Comparison of ENCODE assay signal across 1 cellular context in the genomic region with DNA sequence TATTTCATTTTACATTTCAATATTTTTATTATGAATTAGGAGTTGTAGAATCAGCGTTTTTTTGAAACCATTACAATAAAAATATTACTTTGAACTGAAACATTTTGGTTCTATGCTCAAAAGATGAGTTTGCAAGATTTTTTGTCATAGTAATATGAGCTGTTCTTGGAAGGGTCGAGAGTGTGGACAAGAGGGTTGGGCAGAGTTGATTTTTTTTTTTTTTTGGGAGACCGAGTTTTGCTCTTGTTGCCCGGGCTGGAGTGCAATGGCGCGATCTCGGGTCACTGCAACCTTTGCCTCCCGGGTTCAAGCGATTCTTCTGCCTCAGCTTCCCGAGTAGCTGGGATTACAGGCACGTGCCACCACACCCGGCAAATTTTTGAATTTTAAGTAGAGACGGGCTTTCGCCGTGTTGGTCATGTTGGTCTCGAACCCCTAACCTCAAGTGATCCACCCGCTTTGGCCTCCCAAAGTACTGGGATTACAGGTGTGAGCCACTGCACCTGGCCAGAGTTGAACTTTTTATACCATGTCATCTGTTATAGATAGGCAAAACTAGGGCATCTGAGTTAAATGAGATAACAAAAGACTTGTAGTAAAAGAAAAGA.
TF ChIP-seq lines count a peak whose summit lies in the region.

No MANE protein-coding gene starts in this region.

TF ChIP-seq in K562, 482 proteins besides CTCF, POLR2A, EP300 and RAD21 (continued from another document):
- TF ChIP-seq, protein P1, sequence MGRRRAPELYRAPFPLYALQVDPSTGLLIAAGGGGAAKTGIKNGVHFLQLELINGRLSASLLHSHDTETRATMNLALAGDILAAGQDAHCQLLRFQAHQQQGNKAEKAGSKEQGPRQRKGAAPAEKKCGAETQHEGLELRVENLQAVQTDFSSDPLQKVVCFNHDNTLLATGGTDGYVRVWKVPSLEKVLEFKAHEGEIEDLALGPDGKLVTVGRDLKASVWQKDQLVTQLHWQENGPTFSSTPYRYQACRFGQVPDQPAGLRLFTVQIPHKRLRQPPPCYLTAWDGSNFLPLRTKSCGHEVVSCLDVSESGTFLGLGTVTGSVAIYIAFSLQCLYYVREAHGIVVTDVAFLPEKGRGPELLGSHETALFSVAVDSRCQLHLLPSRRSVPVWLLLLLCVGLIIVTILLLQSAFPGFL (CRISPR knock-in tag; IDR thresholded peaks at IDR 0.05) = no peak
- no peak for TF ChIP-seq POLR2H (tag; IDR thresholded peaks at IDR 0.05; ENCODE audit: low read depth)
- no peak for TF ChIP-seq CBX5 (IDR thresholded peaks at IDR 0.05; ENCODE audit: borderline replicate concordance, low read depth)
- TF ChIP-seq ZBTB8A (IDR thresholded peaks at IDR 0.05; ENCODE audit: partially characterized antibody) = no peak
- no peak for TF ChIP-seq FOXJ2 (tag; IDR thresholded peaks at IDR 0.05)
- TF ChIP-seq RFX5 (IDR thresholded peaks at IDR 0.05; ENCODE audit: low read depth, low read length) = no peak
- TF ChIP-seq, protein P2, sequence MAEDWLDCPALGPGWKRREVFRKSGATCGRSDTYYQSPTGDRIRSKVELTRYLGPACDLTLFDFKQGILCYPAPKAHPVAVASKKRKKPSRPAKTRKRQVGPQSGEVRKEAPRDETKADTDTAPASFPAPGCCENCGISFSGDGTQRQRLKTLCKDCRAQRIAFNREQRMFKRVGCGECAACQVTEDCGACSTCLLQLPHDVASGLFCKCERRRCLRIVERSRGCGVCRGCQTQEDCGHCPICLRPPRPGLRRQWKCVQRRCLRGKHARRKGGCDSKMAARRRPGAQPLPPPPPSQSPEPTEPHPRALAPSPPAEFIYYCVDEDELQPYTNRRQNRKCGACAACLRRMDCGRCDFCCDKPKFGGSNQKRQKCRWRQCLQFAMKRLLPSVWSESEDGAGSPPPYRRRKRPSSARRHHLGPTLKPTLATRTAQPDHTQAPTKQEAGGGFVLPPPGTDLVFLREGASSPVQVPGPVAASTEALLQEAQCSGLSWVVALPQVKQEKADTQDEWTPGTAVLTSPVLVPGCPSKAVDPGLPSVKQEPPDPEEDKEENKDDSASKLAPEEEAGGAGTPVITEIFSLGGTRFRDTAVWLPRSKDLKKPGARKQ (CRISPR knock-in tag; IDR thresholded peaks at IDR 0.05) = no peak
- peak; percentile 81 for TF ChIP-seq MAFG (tag; conservative IDR thresholded peaks at IDR 0.05)
- TF ChIP-seq ZNF354B (CRISPR knock-in tag; IDR thresholded peaks at IDR 0.05) = no peak
- peak; percentile 15; the same call in 1 of the 2 replicates for TF ChIP-seq MAFF (IDR thresholded peaks at IDR 0.05; ENCODE audit: low read length)
- no peak for TF ChIP-seq NFYB (IDR thresholded peaks at IDR 0.05; ENCODE audit: extremely low read depth, insufficient read length)
- peak; percentile 11; the same call in 1 of the 2 replicates for TF ChIP-seq POLR2G (IDR thresholded peaks at IDR 0.05; ENCODE audit: low read depth, low read length)
- TF ChIP-seq SLC30A9 (CRISPR knock-in tag; IDR thresholded peaks at IDR 0.05) = no peak
- TF ChIP-seq ATF7 (IDR thresholded peaks at IDR 0.05) = 0 out of 2 replicates have a peak, but pooled peaks have one; percentile 18
- TF ChIP-seq, protein P3, sequence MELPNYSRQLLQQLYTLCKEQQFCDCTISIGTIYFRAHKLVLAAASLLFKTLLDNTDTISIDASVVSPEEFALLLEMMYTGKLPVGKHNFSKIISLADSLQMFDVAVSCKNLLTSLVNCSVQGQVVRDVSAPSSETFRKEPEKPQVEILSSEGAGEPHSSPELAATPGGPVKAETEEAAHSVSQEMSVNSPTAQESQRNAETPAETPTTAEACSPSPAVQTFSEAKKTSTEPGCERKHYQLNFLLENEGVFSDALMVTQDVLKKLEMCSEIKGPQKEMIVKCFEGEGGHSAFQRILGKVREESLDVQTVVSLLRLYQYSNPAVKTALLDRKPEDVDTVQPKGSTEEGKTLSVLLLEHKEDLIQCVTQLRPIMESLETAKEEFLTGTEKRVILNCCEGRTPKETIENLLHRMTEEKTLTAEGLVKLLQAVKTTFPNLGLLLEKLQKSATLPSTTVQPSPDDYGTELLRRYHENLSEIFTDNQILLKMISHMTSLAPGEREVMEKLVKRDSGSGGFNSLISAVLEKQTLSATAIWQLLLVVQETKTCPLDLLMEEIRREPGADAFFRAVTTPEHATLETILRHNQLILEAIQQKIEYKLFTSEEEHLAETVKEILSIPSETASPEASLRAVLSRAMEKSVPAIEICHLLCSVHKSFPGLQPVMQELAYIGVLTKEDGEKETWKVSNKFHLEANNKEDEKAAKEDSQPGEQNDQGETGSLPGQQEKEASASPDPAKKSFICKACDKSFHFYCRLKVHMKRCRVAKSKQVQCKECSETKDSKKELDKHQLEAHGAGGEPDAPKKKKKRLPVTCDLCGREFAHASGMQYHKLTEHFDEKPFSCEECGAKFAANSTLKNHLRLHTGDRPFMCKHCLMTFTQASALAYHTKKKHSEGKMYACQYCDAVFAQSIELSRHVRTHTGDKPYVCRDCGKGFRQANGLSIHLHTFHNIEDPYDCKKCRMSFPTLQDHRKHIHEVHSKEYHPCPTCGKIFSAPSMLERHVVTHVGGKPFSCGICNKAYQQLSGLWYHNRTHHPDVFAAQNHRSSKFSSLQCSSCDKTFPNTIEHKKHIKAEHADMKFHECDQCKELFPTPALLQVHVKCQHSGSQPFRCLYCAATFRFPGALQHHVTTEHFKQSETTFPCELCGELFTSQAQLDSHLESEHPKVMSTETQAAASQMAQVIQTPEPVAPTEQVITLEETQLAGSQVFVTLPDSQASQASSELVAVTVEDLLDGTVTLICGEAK (IDR thresholded peaks at IDR 0.05) = peak; percentile 24; the same call in 1 of the 2 replicates
- TF ChIP-seq, protein P3 (CRISPR knock-in tag; IDR thresholded peaks at IDR 0.05) = no peak
- TF ChIP-seq ZNF23 (CRISPR knock-in tag; IDR thresholded peaks at IDR 0.05) = no peak
- TF ChIP-seq SMAD1 (IDR thresholded peaks at IDR 0.05; ENCODE audit: low read depth, low read length, partially characterized antibody) = no peak
- TF ChIP-seq TAF9B (IDR thresholded peaks at IDR 0.05; ENCODE audit: partially characterized antibody) = no peak
- TF ChIP-seq MAFK (IDR thresholded peaks at IDR 0.05; ENCODE audit: low read length) = peak; percentile 31; the same call in 1 of the 2 replicates
- TF ChIP-seq C11orf30 (IDR thresholded peaks at IDR 0.05; ENCODE audit: low read depth) = peak; percentile 87
- TF ChIP-seq KDM4B (IDR thresholded peaks at IDR 0.05; ENCODE audit: borderline replicate concordance in 2 of 2, low read depth in 1 of 2) = no peak
- TF ChIP-seq RBBP5 (IDR thresholded peaks at IDR 0.05; ENCODE audit: borderline replicate concordance, insufficient read depth, low read length, poor library complexity, severe bottlenecking) = peak; percentile 48
- TF ChIP-seq SRSF3 (IDR thresholded peaks at IDR 0.05; ENCODE audit: insufficient read depth, low read length) = no peak
- TF ChIP-seq BHLHE40 (IDR thresholded peaks at IDR 0.05; ENCODE audit: low read length) = peak; percentile 73
- no peak for TF ChIP-seq RBM17 (IDR thresholded peaks at IDR 0.05; ENCODE audit: borderline replicate concordance, low read depth, low read length)
- no peak for TF ChIP-seq HCFC1 (IDR thresholded peaks at IDR 0.05; ENCODE audit: low read depth, low read length)
- TF ChIP-seq MEF2D (tag; conservative IDR thresholded peaks at IDR 0.05; ENCODE audit: low read depth) = no peak
- no peak for TF ChIP-seq DIDO1 (tag; IDR thresholded peaks at IDR 0.05; ENCODE audit: low read depth)
- TF ChIP-seq, protein P4, sequence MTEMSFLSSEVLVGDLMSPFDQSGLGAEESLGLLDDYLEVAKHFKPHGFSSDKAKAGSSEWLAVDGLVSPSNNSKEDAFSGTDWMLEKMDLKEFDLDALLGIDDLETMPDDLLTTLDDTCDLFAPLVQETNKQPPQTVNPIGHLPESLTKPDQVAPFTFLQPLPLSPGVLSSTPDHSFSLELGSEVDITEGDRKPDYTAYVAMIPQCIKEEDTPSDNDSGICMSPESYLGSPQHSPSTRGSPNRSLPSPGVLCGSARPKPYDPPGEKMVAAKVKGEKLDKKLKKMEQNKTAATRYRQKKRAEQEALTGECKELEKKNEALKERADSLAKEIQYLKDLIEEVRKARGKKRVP (CRISPR knock-in tag; IDR thresholded peaks at IDR 0.05) = no peak
- no peak for TF ChIP-seq WHSC1 (IDR thresholded peaks at IDR 0.05; ENCODE audit: low read length)
- TF ChIP-seq ZNF12 (CRISPR knock-in tag; IDR thresholded peaks at IDR 0.05) = no peak
- 0 out of 2 replicates have a peak, but pooled peaks have one; percentile 28 for TF ChIP-seq ETV5 (CRISPR knock-in tag; IDR thresholded peaks at IDR 0.05; ENCODE audit: low read depth)
- TF ChIP-seq ZNF384 (IDR thresholded peaks at IDR 0.05; ENCODE audit: low read depth, low read length) = peak; percentile 89
- TF ChIP-seq PBX2 (CRISPR knock-in tag; IDR thresholded peaks at IDR 0.05; ENCODE audit: low read depth) = no peak
- TF ChIP-seq PBX2 (tag; conservative IDR thresholded peaks at IDR 0.05; ENCODE audit: low read depth) = no peak
- peak; percentile 56; the same call in 1 of the 2 replicates for TF ChIP-seq BCOR (IDR thresholded peaks at IDR 0.05)
- peak; percentile 96 for TF ChIP-seq ZNF316 (IDR thresholded peaks at IDR 0.05)
- peak in 1 of 2 experiments; percentile 16; a peak in 1 of 4 replicates for TF ChIP-seq NRF1 (conservative IDR thresholded peaks at IDR 0.05 in 1 of 2, IDR thresholded peaks at IDR 0.05 in 1 of 2)
- no peak for TF ChIP-seq VEZF1 (CRISPR knock-in tag; IDR thresholded peaks at IDR 0.05)
- peak; percentile 62; the same call in 1 of the 2 replicates for TF ChIP-seq LARP7 (IDR thresholded peaks at IDR 0.05)
- TF ChIP-seq CHCHD3 (CRISPR knock-in tag; IDR thresholded peaks at IDR 0.05) = no peak
- TF ChIP-seq KDM2B (CRISPR knock-in tag; IDR thresholded peaks at IDR 0.05) = no peak
- peak; percentile 18 to 33; a peak in 1 of 4 replicates for TF ChIP-seq MNT (conservative IDR thresholded peaks at IDR 0.05)
- TF ChIP-seq NFE2 (IDR thresholded peaks at IDR 0.05; ENCODE audit: low read depth) = no peak
- TF ChIP-seq MEF2A (IDR thresholded peaks at IDR 0.05; ENCODE audit: control insufficient read depth, low read depth, low read length) = no peak
- TF ChIP-seq TFAM (CRISPR knock-in tag; conservative IDR thresholded peaks at IDR 0.05) = no peak
